ENCODE assay signal across 18 cellular contexts in the genomic region with DNA sequence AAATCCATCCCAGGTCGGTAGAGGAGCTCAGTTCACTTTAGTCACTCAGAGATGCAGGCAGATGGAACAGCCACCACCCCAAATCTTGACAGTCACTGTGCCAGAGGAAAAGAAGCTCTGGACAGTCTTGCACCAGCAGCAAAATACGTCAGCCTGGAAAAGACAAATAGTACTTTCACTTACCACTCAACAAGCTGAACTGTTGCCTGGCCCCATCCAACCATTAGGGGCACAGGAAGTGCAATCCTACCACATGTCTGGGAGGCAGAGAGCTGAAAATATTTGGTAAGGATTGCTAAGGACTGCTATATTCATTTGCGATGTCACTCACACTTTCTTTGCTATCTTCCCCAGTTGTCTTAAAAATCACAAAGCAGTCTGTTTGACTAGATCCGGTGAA.
"Had no signal": no experiment of that assay in that cellular context is flagged by ENCODE, and none has a peak within 500 bp of the region (broad histone marks: within the 10 kb centered on the region; RNA-seq: fewer than 3 reads in every experiment).

No MANE protein-coding gene starts in this region.

- H3K4me3 ChIP-seq: dorsolateral prefrontal cortex, left ventricle myocardium inferior, thyroid gland had no signal

- H3K4me1 Mint-ChIP-seq: activated naive CD4-positive, alpha-beta T cell treated with anti-CD3 and anti-CD28 coated beads, Interleukin-2, amount 10 ng/mL, durations not matched to agents 7 days and 5 days had no signal

- ATAC-seq: activated T-cell treated with anti-CD3 and anti-CD28 coated beads, Interleukin-2, amount 50 U/mL, for 4 hours had no signal

- H3K4me3 Mint-ChIP-seq: activated naive CD4-positive, alpha-beta T cell treated with anti-CD3 and anti-CD28 coated beads, Interleukin-2, amount 10 ng/mL, durations not matched to agents 7 days and 5 days; activated T-cell treated with anti-CD3 and anti-CD28 coated beads, Interleukin-2, amount 50 U/mL, for 4 hours; nephron had no signal

- H3K27ac ChIP-seq: brain microvascular endothelial cell, dorsolateral prefrontal cortex, left ventricle myocardium inferior, thyroid gland had no signal

- H3K36me3 ChIP-seq: brain microvascular endothelial cell, left ventricle myocardium inferior, thyroid gland had no signal

- H3K9me3 ChIP-seq: left ventricle myocardium inferior, thyroid gland had no signal

- H3K27ac Mint-ChIP-seq: activated naive CD4-positive, alpha-beta T cell treated with anti-CD3 and anti-CD28 coated beads, Interleukin-2, amount 10 ng/mL, durations not matched to agents 7 days and 5 days; nephron; progenitor cell of endocrine pancreas had no signal

- H3K4me1 ChIP-seq: left ventricle myocardium inferior, thyroid gland had no signal

- H3K27me3 ChIP-seq: brain microvascular endothelial cell, thyroid gland had no signal

- H3K36me3 Mint-ChIP-seq: activated naive CD4-positive, alpha-beta T cell treated with anti-CD3 and anti-CD28 coated beads, Interleukin-2, amount 10 ng/mL, durations not matched to agents 7 days and 5 days had no signal

- H3K27me3 Mint-ChIP-seq: activated naive CD4-positive, alpha-beta T cell treated with anti-CD3 and anti-CD28 coated beads, Interleukin-2, amount 10 ng/mL, durations not matched to agents 7 days and 5 days had no signal

- DNase-seq: activated CD4-positive, alpha-beta T cell treated with anti-CD3 and anti-CD28 coated beads, Interleukin-2, amount 50 U/mL, for 1 hour; activated CD4-positive, CD25-positive, alpha-beta regulatory T cell treated with anti-CD3 and anti-CD28 coated beads, Interleukin-2, amount 50 U/mL, for 72 hours; activated CD8-positive, alpha-beta memory T cell treated with anti-CD3 and anti-CD28 coated beads, Interleukin-2, amount 50 U/mL, for 4 hours; activated naive CD4-positive, alpha-beta T cell treated with anti-CD3 and anti-CD28 coated beads, Interleukin-2, amount 10 ng/mL, durations not matched to agents 7 days and 5 days; activated T-cell treated with anti-CD3 and anti-CD28 coated beads, Interleukin-2, amount 50 U/mL, for 4 hours; aorta; brain microvascular endothelial cell; central memory CD4-positive, alpha-beta T cell; dorsolateral prefrontal cortex; left ventricle myocardium inferior; stimulated activated CD4-positive, alpha-beta T cell treated with anti-CD3 and anti-CD28 coated beads, Interleukin-12 subunit alpha, Interleukin-12 subunit beta, amount 100 ng/mL, for 4 hours; stimulated activated CD4-positive, alpha-beta T cell treated with anti-CD3 and anti-CD28 coated beads, Interleukin-1b, Interleukin-23, amount 100 ng/mL, for 48 hours; stimulated activated naive CD4-positive, alpha-beta T cell treated with Interleukin-2 at 50 U/mL for 16 hours; T-helper 1 cell; T1000; thyroid gland had no signal
